1 cellular context compared by ENCODE assay signal in genomic region chr16:87854907-87855683, GRCh38.
TF ChIP-seq lines count a peak whose summit lies in the region.

No MANE protein-coding gene starts in this region.

TF ChIP-seq in IMR-90, 13 proteins besides CTCF, POLR2A, EP300 and RAD21 (continued from another document):
- no peak for TF ChIP-seq USF2 (IDR thresholded peaks at IDR 0.05; ENCODE audit: low read depth, low read length)
- no peak for TF ChIP-seq MXI1 (IDR thresholded peaks at IDR 0.05; ENCODE audit: borderline replicate concordance, low read depth, low read length)
- TF ChIP-seq MAFK (IDR thresholded peaks at IDR 0.05; ENCODE audit: low read depth, low read length): no peak
- TF ChIP-seq CHD1 (IDR thresholded peaks at IDR 0.05; ENCODE audit: low read depth, low read length): no peak
- no peak for TF ChIP-seq SMC3 (IDR thresholded peaks at IDR 0.05; ENCODE audit: low read depth, low read length)
- no peak for TF ChIP-seq MAZ (IDR thresholded peaks at IDR 0.05; ENCODE audit: borderline replicate concordance, low read depth, low read length)
- TF ChIP-seq RCOR1 (IDR thresholded peaks at IDR 0.05; ENCODE audit: insufficient replicate concordance, low read length): no peak
TF ChIP-seq in IMR-90: peak in this region for 0.
